Comparison of ENCODE assay signal across 11 cellular contexts in the genomic region with DNA sequence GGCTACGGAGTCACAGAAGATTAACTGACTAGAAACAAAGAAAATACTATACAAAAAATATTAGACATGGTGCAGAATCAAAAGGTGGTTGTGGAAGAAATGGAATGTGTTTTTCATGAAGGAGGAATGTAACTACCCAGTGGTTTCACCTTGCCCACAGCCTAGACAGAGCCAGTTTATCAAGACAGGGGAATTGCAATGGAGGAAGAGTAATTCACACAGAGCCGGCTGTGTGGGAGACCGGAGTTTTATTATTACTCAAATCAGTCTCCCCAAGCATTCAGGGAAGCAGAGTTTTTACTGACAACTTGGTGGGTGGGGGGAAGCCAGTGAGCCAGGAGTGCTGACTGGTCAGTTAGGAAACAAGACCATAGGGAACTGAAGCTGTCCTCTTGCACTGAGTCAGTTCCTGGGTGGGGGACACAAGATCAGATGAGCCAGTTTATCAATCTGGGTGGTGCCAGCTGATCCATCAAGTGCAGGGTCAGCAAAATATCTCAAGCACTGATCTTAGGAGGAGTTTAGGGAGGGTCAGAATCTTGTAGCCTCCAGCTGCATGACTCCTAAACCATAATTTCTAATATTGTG. TPM values are rescaled to one million over a fixed set of nuclear protein-coding genes. Genes with fewer than 3 reads are reported as not detected.
DNase-seq lines count a peak whose midpoint lies in the region; ATAC-seq and TF ChIP-seq lines count a peak whose summit lies in the region.
"Not testable (repeated sequence)": the region's sequence is repeated elsewhere in the genome, so short reads cannot be mapped to it uniquely, and the experiment has no call there.
"Had no signal": no experiment of that assay in that cellular context is flagged by ENCODE, and none has a peak within 500 bp of the region (broad histone marks: within the 10 kb centered on the region; RNA-seq: fewer than 3 reads in every experiment).

No MANE protein-coding gene starts in this region.

- H3K27ac ChIP-seq in CD8-positive, alpha-beta memory T cell (ENCODE audit: low read depth, low read length): peak overlapping the region; percentile 31
- H3K27ac ChIP-seq in mammary epithelial cell (ENCODE audit: insufficient read depth, low read depth, low read length); sigmoid colon; upper lobe of right lung: not testable (repeated sequence)

- DNase-seq in CD8-positive, alpha-beta memory T cell; mesothelial cell of epicardium (ENCODE audit: low spot score in 2 of 2, unreplicated experiment in 2 of 2); upper lobe of right lung: not testable (repeated sequence)
- DNase-seq in activated CD4-positive, alpha-beta T cell treated with anti-CD3 and anti-CD28 coated beads, Interleukin-2, amount 50 U/mL, for 48 hours: peak; percentile 3 to 5
- DNase-seq in mammary epithelial cell (peak; percentile 62), Right ventricle myocardium inferior (ENCODE audit: missing footprints) (peak; percentile 68), kidney epithelial cell (ENCODE audit: low read depth) (peak; percentile 9), sigmoid colon (peak; percentile 67)

- not testable (repeated sequence) for H3K4me1 ChIP-seq in CD8-positive, alpha-beta memory T cell (ENCODE audit: insufficient read depth, low read length); mammary epithelial cell (ENCODE audit: insufficient read depth, low read length); sigmoid colon; upper lobe of right lung

- not testable (repeated sequence) for TF ChIP-seq POLR2A in sigmoid colon (IDR thresholded peaks at IDR 0.05)

- ATAC-seq in Right ventricle myocardium inferior: peak; percentile 64
- peak; percentile 86 for ATAC-seq in upper lobe of right lung

- not testable (repeated sequence) for H3K9me3 Mint-ChIP-seq in CD8-positive, alpha-beta memory T cell; mesothelial cell of epicardium

- not testable (repeated sequence) for H4K20me1 ChIP-seq in mammary epithelial cell (ENCODE audit: insufficient read depth, low read length)

- CTCF ChIA-PET in CD8-positive, alpha-beta memory T cell (lab: Charles Lee); mammary epithelial cell (lab: Charles Lee; ENCODE audit: low non-redundant PET): not testable (repeated sequence)

- H3K36me3 ChIP-seq in CD8-positive, alpha-beta memory T cell (ENCODE audit: insufficient read depth, low read length); mammary epithelial cell (ENCODE audit: insufficient read depth, low read length); kidney epithelial cell (ENCODE audit: control insufficient read depth, insufficient read depth, low read length); sigmoid colon; upper lobe of right lung: not testable (repeated sequence)

- not testable (repeated sequence) for H3K27me3 ChIP-seq in CD8-positive, alpha-beta memory T cell (ENCODE audit: insufficient read depth, low read length, poor library complexity, severe bottlenecking); mammary epithelial cell (ENCODE audit: insufficient read depth, low read length); kidney epithelial cell (ENCODE audit: control insufficient read depth, insufficient read depth, low read length); sigmoid colon; upper lobe of right lung

- not testable (repeated sequence) for H3K4me2 ChIP-seq in mammary epithelial cell (ENCODE audit: insufficient read depth, low read depth, low read length)

- POLR2A ChIA-PET in CD8-positive, alpha-beta memory T cell (lab: Charles Lee): not testable (repeated sequence)

- not testable (repeated sequence) for BruUV-seq in mammary epithelial cell (replicated peaks; lab: Mats Ljungman, UMichigan)

- dilution Hi-C loops in mammary epithelial cell (cut with HindIII; ENCODE audit: low sequenced_read_pairs): not testable (repeated sequence)

- H3K4me3 Mint-ChIP-seq in CD8-positive, alpha-beta memory T cell: not testable (repeated sequence)
- H3K4me3 Mint-ChIP-seq in mesothelial cell of epicardium: peak overlapping the region; percentile 1

- not testable (repeated sequence) for H3K4me3 ChIP-seq in CD8-positive, alpha-beta memory T cell (ENCODE audit: low read length); mammary epithelial cell (replicated peaks in 1 of 3; ENCODE audit: insufficient read depth in 1 of 3, low read depth in 2 of 3, low read length in 3 of 3); kidney epithelial cell (ENCODE audit: low read depth, low read length); sigmoid colon; upper lobe of right lung

- not testable (repeated sequence) for H3K9ac ChIP-seq in mammary epithelial cell (ENCODE audit: insufficient read depth, low read length)

- H3K4me1 Mint-ChIP-seq in CD8-positive, alpha-beta memory T cell: not testable (repeated sequence)
- H3K4me1 Mint-ChIP-seq in mesothelial cell of epicardium: peaks cover 34% of the 10 kb centered on the region

- H2AFZ ChIP-seq in mammary epithelial cell (ENCODE audit: low read depth, low read length): not testable (repeated sequence)

- TF ChIP-seq EP300 in sigmoid colon (IDR thresholded peaks at IDR 0.05): not testable (repeated sequence)

- not testable (repeated sequence) for TF ChIP-seq CTCF in mammary epithelial cell (conservative IDR thresholded peaks at IDR 0.05 in 1 of 2, IDR thresholded peaks at IDR 0.05 in 1 of 2; ENCODE audit: extremely low read depth in 1 of 2, insufficient read depth in 1 of 2, low read depth in 1 of 2, low read length in 2 of 2); kidney epithelial cell (IDR thresholded peaks at IDR 0.05; ENCODE audit: insufficient read depth, low read length, poor library complexity, severe bottlenecking); mesothelial cell of epicardium (IDR thresholded peaks at IDR 0.05; ENCODE audit: unreplicated experiment); sigmoid colon (IDR thresholded peaks at IDR 0.05); upper lobe of right lung (IDR thresholded peaks at IDR 0.05)

- not testable (repeated sequence) for H3K36me3 Mint-ChIP-seq in CD8-positive, alpha-beta memory T cell; mesothelial cell of epicardium

- not testable (repeated sequence) for H3K9me3 ChIP-seq in CD8-positive, alpha-beta memory T cell (ENCODE audit: low read length); mammary epithelial cell (replicated peaks; ENCODE audit: insufficient read depth, low read length); sigmoid colon; upper lobe of right lung

- H3K27ac Mint-ChIP-seq in CD8-positive, alpha-beta memory T cell: not testable (repeated sequence)
- H3K27ac Mint-ChIP-seq in mesothelial cell of epicardium: peak overlapping the region; percentile 82

- peaks cover 10 to 44% of the 10 kb centered on the region in 2 donors for H3K27me3 Mint-ChIP-seq in CD8-positive, alpha-beta memory T cell
- not testable (repeated sequence) for H3K27me3 Mint-ChIP-seq in mesothelial cell of epicardium (ENCODE audit: low read depth)

- intact Hi-C loops in mammary epithelial cell (cut with micrococcal nuclease); Right ventricle myocardium inferior (cut with DNase I); sigmoid colon (cut with DNase I); upper lobe of right lung (cut with DNase I): not testable (repeated sequence)

- WGBS in mammary epithelial cell (ENCODE audit: low coverage, missing lambda C conversion rate): 18% methylated on average over 3 of the region's 3 CpGs
- 75 to 91% methylated on average over 3 of the region's 3 CpGs for WGBS in sigmoid colon, 2 donors

- not testable (repeated sequence) for H3K79me2 ChIP-seq in mammary epithelial cell (ENCODE audit: insufficient read depth, low read length)

- in situ Hi-C loops in mammary epithelial cell (cut with MboI; ENCODE audit: low sequenced_read_pairs in 2 of 2): not testable (repeated sequence)

RNA-seq across cellular contexts. Expression of a gene that starts 19.0 kb away (rescaled TPM):
- total RNA-seq in CD8-positive, alpha-beta memory T cell: 1 to 10 TPM; 3.5 to 4.3 TPM
- polyA plus RNA-seq in CD8-positive, alpha-beta memory T cell: not detected
- total RNA-seq in mammary epithelial cell (not detected), Right ventricle myocardium inferior (373 TPM), kidney epithelial cell (not detected in 2 replicates), mesothelial cell of epicardium (13.1 to 14.8 TPM (median 13.3 TPM) in 3 replicates), sigmoid colon (100 to 1,000 TPM; 148 to 581 (median 428) TPM), upper lobe of right lung (888 TPM)
- polyA plus RNA-seq in mammary epithelial cell (not detected), sigmoid colon (100 to 1,000 TPM; 111 to 584 (median 192) TPM)
- not detected for polyA minus RNA-seq in mammary epithelial cell
- total RNA-seq: A673; CD4-positive, alpha-beta T cell; MCF 10A had no signal

RNA-seq across cellular contexts. Expression of a gene that starts 40.5 kb away (rescaled TPM):
- total RNA-seq in CD8-positive, alpha-beta memory T cell: under 1 TPM; 0.74 to 0.95 TPM
- 9.8 TPM for polyA plus RNA-seq in CD8-positive, alpha-beta memory T cell
- total RNA-seq in mammary epithelial cell (not detected), Right ventricle myocardium inferior (8.3 TPM), kidney epithelial cell (not detected in 2 replicates), mesothelial cell of epicardium (0.27 to 0.57 TPM (median 0.33 TPM) in 3 replicates), sigmoid colon (10 to 100 TPM; 10.2 to 25.0 (median 19.2) TPM), upper lobe of right lung (20.3 TPM)
- polyA plus RNA-seq in mammary epithelial cell (not detected), sigmoid colon (10 to 100 TPM in 2 of 3 donors, 1 to 10 TPM in 1; 9.6 to 46.2 (median 45.9) TPM)
- polyA minus RNA-seq in mammary epithelial cell: not detected
- total RNA-seq: A673, MCF 10A had no signal

RNA-seq across cellular contexts. Expression of a gene that starts 53.4 kb away (rescaled TPM):
- total RNA-seq in CD8-positive, alpha-beta memory T cell: not detected
- not detected for polyA plus RNA-seq in CD8-positive, alpha-beta memory T cell
- not detected for total RNA-seq in mammary epithelial cell
- polyA plus RNA-seq in mammary epithelial cell: not detected
- not detected for polyA minus RNA-seq in mammary epithelial cell
- total RNA-seq in Right ventricle myocardium inferior: not detected
- not detected in 2 replicates for total RNA-seq in kidney epithelial cell
- total RNA-seq in mesothelial cell of epicardium: not detected in 3 replicates
- not detected for total RNA-seq in sigmoid colon
- not detected for polyA plus RNA-seq in sigmoid colon
- not detected for total RNA-seq in upper lobe of right lung
- total RNA-seq: A673; CD4-positive, alpha-beta T cell; MCF 10A had no signal
